Comparison of ENCODE assay signal across 10 cellular contexts in genomic region chr1:26021647-26022403, GRCh38. TPM values are rescaled to one million over a fixed set of nuclear protein-coding genes. Genes with fewer than 3 reads are reported as not detected.
DNase-seq lines count a peak whose midpoint lies in the region; ATAC-seq and TF ChIP-seq lines count a peak whose summit lies in the region.
"Had no signal": no experiment of that assay in that cellular context is flagged by ENCODE, and none has a peak within 500 bp of the region (broad histone marks: within the 10 kb centered on the region; RNA-seq: fewer than 3 reads in every experiment).

Gene EXTL1 (plus strand): TSS chr1:26021775. CDS start chr1:26022647, 872 bp downstream.

- H3K4me3 Mint-ChIP-seq in brain: peak within 1 kb of the TSS; percentile 84 to 99 (median 90)
- H3K4me3 Mint-ChIP-seq: activated naive CD8-positive, alpha-beta T cell treated with anti-CD3 and anti-CD28 coated beads for 36 hours had no signal

- DNase-seq in M059J (ENCODE audit: low read depth) (peak; percentile 31), inferior parietal cortex (ENCODE audit: extremely low spot score) (peak; percentile 65), superior temporal gyrus (ENCODE audit: extremely low spot score) (peak; percentile 66), GM10266 (ENCODE audit: extremely low spot score) (no peak), foreskin keratinocyte (no peak)
- DNase-seq in activated CD4-positive, alpha-beta T cell treated with anti-CD3 and anti-CD28 coated beads for 4 hours: no peak
- DNase-seq: activated naive CD8-positive, alpha-beta T cell treated with anti-CD3 and anti-CD28 coated beads for 36 hours; NCI-H187 treated with DMSO at 0.1 percent for 48 hours had no signal

- peaks cover 9% of the 10 kb centered on the region for H3K4me1 ChIP-seq in foreskin keratinocyte

- H3K36me3 Mint-ChIP-seq in brain: no peaks in the 10 kb centered on the region
- H3K36me3 Mint-ChIP-seq: activated naive CD8-positive, alpha-beta T cell treated with anti-CD3 and anti-CD28 coated beads for 36 hours had no signal

- peaks cover 77% of the 10 kb centered on the region for H3K4me1 Mint-ChIP-seq in brain

- peaks cover 8% of the 10 kb centered on the region for H3K27me3 Mint-ChIP-seq in brain

- peak within 1 kb of the TSS; percentile 85 to 99 (median 96) for H3K27ac Mint-ChIP-seq in brain
- H3K27ac Mint-ChIP-seq: activated naive CD8-positive, alpha-beta T cell treated with anti-CD3 and anti-CD28 coated beads for 36 hours had no signal

- no peak within 1 kb of the TSS for H3K27ac ChIP-seq in foreskin keratinocyte

- H3K9me3 Mint-ChIP-seq in brain: peaks cover 0 to 4% (median 0%) of the 10 kb centered on the region in 5 experiments
- H3K9me3 Mint-ChIP-seq: activated naive CD8-positive, alpha-beta T cell treated with anti-CD3 and anti-CD28 coated beads for 36 hours had no signal

- TF ChIP-seq CTCF in brain (conservative IDR thresholded peaks at IDR 0.05) (no peak), GM10266 (IDR thresholded peaks at IDR 0.05; ENCODE audit: control insufficient read depth, insufficient read depth, low read depth, missing control alignments) (no peak), foreskin keratinocyte (conservative IDR thresholded peaks at IDR 0.05) (no peak)

- no peak for ATAC-seq in GM18498 (IDR thresholded peaks at IDR 0.05; ENCODE audit: unreplicated experiment)
- ATAC-seq in foreskin keratinocyte: no peak

- no peaks in the 10 kb centered on the region for H3K27me3 ChIP-seq in foreskin keratinocyte

RNA-seq across cellular contexts. Expression of gene EXTL1, which starts in this region (rescaled TPM):
- 0.34 TPM in 1 of 2 replicates, not detected in the other for total RNA-seq in M059J (2014; rRNA removed; shearing (Covaris generic))
- polyA plus RNA-seq in brain (ENCODE audit: insufficient read depth, low read depth, low replicate concordance): 6.9 TPM
- total RNA-seq in foreskin keratinocyte: 0.04 and 0.07 TPM in 2 replicates
- 0.02 and 0.04 TPM in 2 replicates for polyA plus RNA-seq in foreskin keratinocyte
- total RNA-seq: activated naive CD8-positive, alpha-beta T cell treated with anti-CD3 and anti-CD28 coated beads for 36 hours had no signal

Comparison
In these comparisons a context has a peak if more than half of its experiments do, and no peak if none do; other contexts are left out.
1. Peak in DNase-seq in M059J; RNA of the gene not detected or under 1 TPM.
2. DNase-seq: peak in inferior parietal cortex (single experiment) and superior temporal gyrus (single experiment); none in GM10266 (single experiment), foreskin keratinocyte (0 of 2) and activated CD4-positive, alpha-beta T cell treated with anti-CD3 and anti-CD28 coated beads for 4 hours (0 of 2).